2 cellular contexts compared by ENCODE assay signal in genomic region chr11:15046673-15047072, GRCh38. TPM values are rescaled to one million over a fixed set of nuclear protein-coding genes. Genes with fewer than 3 reads are reported as not detected.
"Had no signal": no experiment of that assay in that cellular context is flagged by ENCODE, and none has a peak within 500 bp of the region (broad histone marks: within the 10 kb centered on the region; RNA-seq: fewer than 3 reads in every experiment).

No MANE protein-coding gene starts in this region.

RNA-seq across cellular contexts. Expression of gene CALCB, which starts 26.7 kb away (rescaled TPM):
- total RNA-seq: temporal lobe, upper lobe of right lung had no signal
